In the genomic region with DNA sequence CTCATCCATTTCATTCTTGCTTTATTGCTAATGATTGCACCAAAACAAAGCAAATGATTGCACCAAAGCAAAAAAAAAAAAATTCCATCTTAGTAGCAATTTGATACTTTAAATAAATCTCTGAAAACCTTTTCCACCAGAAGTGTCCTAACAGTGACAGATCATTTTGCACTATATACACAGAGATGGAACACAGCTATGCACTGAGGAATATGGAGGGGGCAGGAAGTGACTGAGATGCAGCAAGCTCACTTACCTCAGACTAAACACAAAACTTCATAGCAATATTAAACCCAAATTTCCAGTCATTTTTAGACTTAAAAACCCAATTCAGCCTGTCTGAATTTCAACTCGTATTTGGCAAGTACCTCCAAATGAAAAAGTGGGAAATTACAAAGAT, we compare ENCODE assay signal across 14 cellular contexts. TPM values are rescaled to one million over a fixed set of nuclear protein-coding genes. Genes with fewer than 3 reads are reported as not detected.
A peak's percentile ranks its signal among the peaks of the same experiment; 100 is the strongest.
DNase-seq lines count a peak whose midpoint lies in the region; ATAC-seq, FAIRE-seq and TF ChIP-seq lines count a peak whose summit lies in the region.
"Had no signal": no experiment of that assay in that cellular context is flagged by ENCODE, and none has a peak within 500 bp of the region (broad histone marks: within the 10 kb centered on the region; RNA-seq: fewer than 3 reads in every experiment).

No MANE protein-coding gene starts in this region.

- peaks cover 11% of the 10 kb centered on the region for H3K36me3 Mint-ChIP-seq in central memory CD8-positive, alpha-beta T cell (ENCODE audit: insufficient read depth)

- peak overlapping the region; percentile 71 for H3K9ac ChIP-seq in PC-3 (ENCODE audit: low read length)

- DNase-seq in GM18507 (ENCODE audit: extremely low spot score, insufficient read length, low read depth) (no peak), PC-3 (peak; percentile 30), psoas muscle (no peak), activated gamma-delta T cell treated with Interleukin-2 at 50 U/mL for 16 hours (no peak), GM13977 (ENCODE audit: low spot score) (no peak), GM03348 (ENCODE audit: low spot score) (no peak)
- DNase-seq in central memory CD8-positive, alpha-beta T cell (ENCODE audit: low spot score in 2 of 2) = no peak
- DNase-seq: activated CD4-positive, alpha-beta T cell treated with anti-CD3 and anti-CD28 coated beads for 48 hours; body of pancreas; DMS79; left ventricle myocardium inferior; Right ventricle myocardium superior had no signal

- ATAC-seq in PC-3 (peak; percentile 48), psoas muscle (no peak)
- no peak for ATAC-seq in central memory CD8-positive, alpha-beta T cell (replicated peaks; ENCODE audit: extremely low read depth, poor library complexity, severe bottlenecking)
- ATAC-seq: body of pancreas, K562 had no signal

- in situ Hi-C loops in GM13977 (cut with MboI; ENCODE audit: low pct_unique_long_range_greater_than_20kb, low sequenced_read_pairs, unreplicated experiment) = no loop called here

- H3K27ac ChIP-seq in PC-3 (ENCODE audit: low read length) = peak overlapping the region; percentile 92
- H3K27ac ChIP-seq in psoas muscle = peak overlapping the region; percentile 58
- H3K27ac ChIP-seq: body of pancreas, thoracic aorta had no signal

- H3K9me2 ChIP-seq in PC-3 (replicated peaks; ENCODE audit: low read length) = no peaks in the 10 kb centered on the region

- H4K20me1 ChIP-seq in PC-3 (ENCODE audit: low read length) = no peaks in the 10 kb centered on the region

- H3K27me3 Mint-ChIP-seq in central memory CD8-positive, alpha-beta T cell = no peaks in the 10 kb centered on the region

- peak overlapping the region; percentile 76; the same call in 1 of the 2 replicates for H3K4me2 ChIP-seq in PC-3 (ENCODE audit: low read length)

- no peak overlapping the region for H3K4me3 ChIP-seq in PC-3 (ENCODE audit: low read length)
- H3K4me3 ChIP-seq in psoas muscle = no peak overlapping the region
- H3K4me3 ChIP-seq: body of pancreas, K562, left ventricle myocardium inferior, thoracic aorta had no signal

- CTCF ChIA-PET in PC-3 (lab: Charles Lee) = no interaction called here

- H3K36me3 ChIP-seq in PC-3 (ENCODE audit: low read depth, low read length) = no peaks in the 10 kb centered on the region
- no peaks in the 10 kb centered on the region for H3K36me3 ChIP-seq in psoas muscle (ENCODE audit: insufficient read depth in 1 of 2, low read depth in 1 of 2)
- H3K36me3 ChIP-seq: left ventricle myocardium inferior, thoracic aorta had no signal

- H3K27me3 ChIP-seq in PC-3 (ENCODE audit: low read length) = no peaks in the 10 kb centered on the region
- no peaks in the 10 kb centered on the region for H3K27me3 ChIP-seq in psoas muscle (ENCODE audit: insufficient read depth in 3 of 3, low read length in 2 of 3)
- H3K27me3 ChIP-seq: body of pancreas had no signal

- H2AFZ ChIP-seq in PC-3 (ENCODE audit: low read length) = no peak overlapping the region

- peaks cover 55% of the 10 kb centered on the region for H3K4me1 Mint-ChIP-seq in central memory CD8-positive, alpha-beta T cell

- peaks cover 56% of the 10 kb centered on the region for H3K79me2 ChIP-seq in PC-3 (ENCODE audit: low read length)

- H3K9me3 ChIP-seq in PC-3 (ENCODE audit: low read length) (no peaks in the 10 kb centered on the region), psoas muscle (no peaks in the 10 kb centered on the region)
- H3K9me3 ChIP-seq: body of pancreas, left ventricle myocardium inferior, thoracic aorta had no signal

- H3F3A ChIP-seq in PC-3 (ENCODE audit: low read length, unreplicated experiment) = no peaks in the 10 kb centered on the region

- TF ChIP-seq CTCF in PC-3 (conservative IDR thresholded peaks at IDR 0.05; ENCODE audit: low read depth, low read length) (no peak), psoas muscle (IDR thresholded peaks at IDR 0.05) (no peak), GM13977 (IDR thresholded peaks at IDR 0.05; ENCODE audit: extremely low read depth, insufficient read depth, missing control alignments) (no peak)

- H3K9me3 Mint-ChIP-seq in central memory CD8-positive, alpha-beta T cell = no peaks in the 10 kb centered on the region

- H3K4me1 ChIP-seq in PC-3 (ENCODE audit: insufficient read depth, low read length) (peaks cover 33% of the 10 kb centered on the region), psoas muscle (peaks cover 73% of the 10 kb centered on the region)

- POLR2A ChIA-PET in PC-3 (lab: Charles Lee; ENCODE audit: unreplicated experiment) = no interaction called here

- peak overlapping the region; percentile 62 for H3K4me3 Mint-ChIP-seq in central memory CD8-positive, alpha-beta T cell

- BruUV-seq in PC-3 (replicated peaks; lab: Mats Ljungman, UMichigan) = no TSS peak

- WGBS in psoas muscle, 3 donors = 64 to 74% (median 72%) methylated on average over 1 of the region's 1 CpG

- intact Hi-C loops in PC-3 (cut with micrococcal nuclease) (loop anchor here (2.0 to 10.0 kb wide), 3 partner anchors 38 to 429 kb away; no protein-coding TSS in a partner anchor), psoas muscle (cut with DNase I) (no loop called here)

- H3K27ac Mint-ChIP-seq in central memory CD8-positive, alpha-beta T cell (ENCODE audit: low read depth) = peak overlapping the region; percentile 96

- peak; percentile 58 for FAIRE-seq in GM18507 (lab: Jason Lieb, UNC)
- FAIRE-seq: K562 had no signal

RNA-seq across cellular contexts. Expression of gene HIVEP2, which starts 41.2 kb away (rescaled TPM):
- total RNA-seq in PC-3 (2014; rRNA removed) (9.1 and 11.9 TPM in 2 replicates), psoas muscle (10 to 100 TPM; 22.6 to 39.7 (median 29.0) TPM)
- polyA plus RNA-seq in psoas muscle = 10 to 100 TPM in 1 of 3 donors, 1 to 10 TPM in 2; 6.2 to 15.1 (median 6.3) TPM
